ENCODE assay signal across 1 cellular context in genomic region chr16:53678756-53679334, GRCh38.
TF ChIP-seq lines count a peak whose summit lies in the region.

No MANE protein-coding gene starts in this region.

TF ChIP-seq in WTC11, 78 proteins besides CTCF, POLR2A, EP300 and RAD21 (continued from another document):
- no peak for TF ChIP-seq ERG (CRISPR knock-in tag; IDR thresholded peaks at IDR 0.05)
- TF ChIP-seq RELA (CRISPR knock-in tag; IDR thresholded peaks at IDR 0.05; ENCODE audit: borderline replicate concordance), result no peak
- TF ChIP-seq HMGA2 (CRISPR knock-in tag; IDR thresholded peaks at IDR 0.05), result no peak
